In genomic region chr11:74055938-74056337, GRCh38 we compare ENCODE assay signal across 12 cellular contexts.
DNase-seq lines count a peak whose midpoint lies in the region; ATAC-seq and TF ChIP-seq lines count a peak whose summit lies in the region.
"Had no signal": no experiment of that assay in that cellular context is flagged by ENCODE, and none has a peak within 500 bp of the region (broad histone marks: within the 10 kb centered on the region; RNA-seq: fewer than 3 reads in every experiment).

No MANE protein-coding gene starts in this region.

- no peaks in the 10 kb centered on the region for H3K79me2 ChIP-seq in parathyroid adenoma

- no peaks in the 10 kb centered on the region for H3K36me3 ChIP-seq in parathyroid adenoma (ENCODE audit: control insufficient read depth, insufficient read depth, low read length)

- no peak overlapping the region for H3K9ac ChIP-seq in parathyroid adenoma

- no peaks in the 10 kb centered on the region for H3K4me1 ChIP-seq in parathyroid adenoma

- ATAC-seq in HG02840 (IDR thresholded peaks at IDR 0.05; ENCODE audit: low FRiP score, unreplicated experiment) (no peak), GM18909 (IDR thresholded peaks at IDR 0.05; ENCODE audit: poor library complexity, unreplicated experiment) (no peak), GM18511 (IDR thresholded peaks at IDR 0.05; ENCODE audit: unreplicated experiment) (no peak)
- ATAC-seq: mucosa of descending colon had no signal

- DNase-seq in EH (ENCODE audit: low read depth): peak; percentile 77
- peak; percentile 71 for DNase-seq in NCI-H69 (lab: John Stamatoyannopoulos, UW)
- peak; percentile 72 for DNase-seq in epithelial cell of esophagus (ENCODE audit: low read depth)
- no peak for DNase-seq in stimulated activated naive CD4-positive, alpha-beta T cell treated with Interleukin-2 at 50 U/mL for 16 hours (lab: John Stamatoyannopoulos, UW)
- DNase-seq: DMS79; head of caudate nucleus; mucosa of descending colon; stimulated activated CD8-positive, alpha-beta memory T cell treated with anti-CD3 and anti-CD28 coated beads, Interleukin-4, amount 100 ng/mL, for 48 hours had no signal

- no peak overlapping the region for H3K27ac ChIP-seq in parathyroid adenoma

- H3K4me2 ChIP-seq in parathyroid adenoma (ENCODE audit: low read length): peak overlapping the region; percentile 26

- no peak for TF ChIP-seq CTCF in epithelial cell of esophagus (IDR thresholded peaks at IDR 0.05; ENCODE audit: insufficient read depth, low read depth, low read length, missing control alignments)
- no peak for TF ChIP-seq CTCF in parathyroid adenoma (IDR thresholded peaks at IDR 0.05)

- H3K9me3 ChIP-seq in parathyroid adenoma (ENCODE audit: control insufficient read depth, low read length): no peaks in the 10 kb centered on the region
- H3K9me3 ChIP-seq: mucosa of descending colon had no signal

- no peak overlapping the region for H3K4me3 ChIP-seq in epithelial cell of esophagus (ENCODE audit: low read length)
- no peak overlapping the region for H3K4me3 ChIP-seq in parathyroid adenoma (ENCODE audit: low read depth, low read length)
- H3K4me3 ChIP-seq: mucosa of descending colon had no signal

- H3K27me3 ChIP-seq in parathyroid adenoma (ENCODE audit: control insufficient read depth, insufficient read depth, low read length): no peaks in the 10 kb centered on the region

- H2AFZ ChIP-seq in parathyroid adenoma: no peak overlapping the region
